ENCODE assay signal across 17 cellular contexts in the genomic region with DNA sequence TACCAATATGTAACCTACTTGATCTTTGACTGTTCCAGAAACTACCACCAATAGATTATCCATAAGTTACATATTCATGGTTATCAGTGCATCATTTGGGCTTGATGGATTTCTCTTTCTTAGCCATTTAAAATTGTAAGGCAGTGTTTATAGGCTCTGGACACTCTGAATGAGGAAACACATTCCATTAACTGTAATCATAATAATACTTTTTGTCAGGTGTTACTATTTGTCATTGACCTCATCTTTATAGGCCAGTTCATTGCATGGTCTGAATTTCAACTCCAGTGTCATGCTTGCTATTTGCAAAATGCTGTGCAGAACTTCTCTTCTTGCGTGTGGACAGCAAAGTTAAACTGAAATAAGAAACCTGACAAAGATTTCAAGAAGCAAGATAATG.
A peak's percentile ranks its signal among the peaks of the same experiment; 100 is the strongest.
DNase-seq lines count a peak whose midpoint lies in the region; ATAC-seq, FAIRE-seq and TF ChIP-seq lines count a peak whose summit lies in the region.
"Had no signal": no experiment of that assay in that cellular context is flagged by ENCODE, and none has a peak within 500 bp of the region (broad histone marks: within the 10 kb centered on the region; RNA-seq: fewer than 3 reads in every experiment).

No MANE protein-coding gene starts in this region.

- ATAC-seq in Right ventricle myocardium inferior: no peak
- ATAC-seq: HepG2 had no signal

- TF ChIP-seq CTCF in D721Med (IDR thresholded peaks at IDR 0.05; ENCODE audit: insufficient read depth, missing control alignments) (no peak), epithelial cell of esophagus (IDR thresholded peaks at IDR 0.05; ENCODE audit: insufficient read depth, low read depth, low read length, missing control alignments) (no peak)

- H3K4me3 ChIP-seq in epithelial cell of esophagus (ENCODE audit: low read length): no peak overlapping the region
- H3K4me3 ChIP-seq: BLaER1 had no signal

- intact Hi-C loops in Right ventricle myocardium inferior (cut with DNase I): no loop called here

- DNase-seq in D721Med (ENCODE audit: insufficient read length, low spot score): no peak
- DNase-seq in LHCN-M2 (ENCODE audit: low read depth): peak; percentile 5
- DNase-seq in epithelial cell of esophagus (ENCODE audit: low read depth): peak; percentile 43
- DNase-seq in renal cortical epithelial cell (ENCODE audit: low read depth): peak; percentile 26
- no peak for DNase-seq in glomerular visceral epithelial cell (ENCODE audit: extremely low spot score)
- no peak for DNase-seq in Right ventricle myocardium inferior (ENCODE audit: missing footprints)
- no peak for DNase-seq in effector CD8-positive, alpha-beta T cell (lab: John Stamatoyannopoulos, UW)
- DNase-seq: 8988T; AML-193; Caco-2; CD8-positive, alpha-beta memory T cell; DMS53; HCEC 1CT; HFFc6 had no signal

- FAIRE-seq in D721Med (lab: Jason Lieb, UNC): peak; percentile 21
- FAIRE-seq: HepG2, HTR-8/SVneo had no signal

Comparison
In these comparisons a context has a peak if more than half of its experiments do, and no peak if none do; other contexts are left out.
1. DNase-seq: peak in LHCN-M2 (single experiment), epithelial cell of esophagus (single experiment) and renal cortical epithelial cell (single experiment); none in D721Med (single experiment), glomerular visceral epithelial cell (single experiment), Right ventricle myocardium inferior (single experiment) and effector CD8-positive, alpha-beta T cell (single experiment).